9 cellular contexts compared by ENCODE assay signal in the genomic region with DNA sequence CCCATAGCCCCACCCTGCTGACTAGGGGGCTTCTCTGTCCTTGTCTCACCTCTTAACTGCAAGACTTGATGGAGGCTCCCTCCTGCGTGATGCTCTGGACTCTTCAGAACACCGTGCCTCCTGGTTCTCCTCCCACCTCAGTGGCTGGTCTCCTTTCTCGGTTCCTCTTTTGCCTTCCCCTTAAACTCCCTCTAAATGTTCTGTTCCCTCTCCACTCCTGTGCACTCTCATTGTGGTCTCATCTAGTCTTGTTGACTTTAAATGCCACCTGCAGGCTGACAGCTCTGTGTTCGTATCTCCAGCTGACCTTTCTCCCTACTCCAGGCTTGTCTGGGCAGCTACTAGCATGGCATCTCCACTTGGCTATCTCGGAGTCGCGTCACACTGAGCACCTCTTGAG. TPM values are rescaled to one million over a fixed set of nuclear protein-coding genes. Genes with fewer than 3 reads are reported as not detected.
DNase-seq lines count a peak whose midpoint lies in the region; ATAC-seq and TF ChIP-seq lines count a peak whose summit lies in the region.
"Had no signal": no experiment of that assay in that cellular context is flagged by ENCODE, and none has a peak within 500 bp of the region (broad histone marks: within the 10 kb centered on the region; RNA-seq: fewer than 3 reads in every experiment).

No MANE protein-coding gene starts in this region.

- H3K36me3 ChIP-seq in MM.1S (replicated peaks; ENCODE audit: insufficient read depth, low read length) (0 out of 2 replicates have a peak, but pooled peaks cover 3% of the 10 kb centered on the region), mucosa of descending colon (ENCODE audit: low read depth) (peaks cover 14% of the 10 kb centered on the region), tibial nerve (peaks cover 15 to 100% (median 58%) of the 10 kb centered on the region in 3 donors)

- TF ChIP-seq CTCF in MM.1S (IDR thresholded peaks at IDR 0.05; ENCODE audit: low read length) (peak; percentile 20), mucosa of descending colon (IDR thresholded peaks at IDR 0.05) (no peak), tibial nerve (IDR thresholded peaks at IDR 0.05) (no peak)

- no peak overlapping the region for H2AFZ ChIP-seq in MM.1S (ENCODE audit: low read length)

- 80 to 92% methylated on average over 7 of the region's 7 CpGs for WGBS in tibial nerve, 2 donors

- TF ChIP-seq EP300 in tibial nerve (IDR thresholded peaks at IDR 0.05), result no peak

- H3K4me3 ChIP-seq in MM.1S (ENCODE audit: low read length) (no peak overlapping the region), mucosa of descending colon (no peak overlapping the region), tibial nerve (no peak overlapping the region)

- H3K9me3 ChIP-seq in MM.1S (replicated peaks; ENCODE audit: insufficient read depth, low read length), result no peaks in the 10 kb centered on the region
- H3K9me3 ChIP-seq in mucosa of descending colon, result no peaks in the 10 kb centered on the region
- H3K9me3 ChIP-seq in tibial nerve, result no peaks in the 10 kb centered on the region

- TF ChIP-seq POLR2A in tibial nerve (IDR thresholded peaks at IDR 0.05), result no peak

- peak overlapping the region; percentile 10; the same call in 1 of the 2 replicates for H3K9ac ChIP-seq in MM.1S (ENCODE audit: low read length)

- H3F3A ChIP-seq in MM.1S (ENCODE audit: insufficient read depth, low read length), result peaks cover 3% of the 10 kb centered on the region; the same call in 1 of the 2 replicates

- H3K4me2 ChIP-seq in MM.1S (ENCODE audit: low read depth, low read length), result peak overlapping the region; percentile 37; the same call in 1 of the 2 replicates

- no peaks in the 10 kb centered on the region for H3K79me2 ChIP-seq in MM.1S (ENCODE audit: low read length)

- intact Hi-C loops in mucosa of descending colon (cut with DNase I, micrococcal nuclease), result no loop called here

- ATAC-seq in GM18907 (IDR thresholded peaks at IDR 0.05; ENCODE audit: unreplicated experiment) (peak; percentile 93), GM21786 (IDR thresholded peaks at IDR 0.05; ENCODE audit: unreplicated experiment) (peak; percentile 93), mucosa of descending colon (peak; percentile 72)

- H3K27me3 ChIP-seq in MM.1S (replicated peaks; ENCODE audit: insufficient read depth, low read length), result no peaks in the 10 kb centered on the region
- no peaks in the 10 kb centered on the region for H3K27me3 ChIP-seq in tibial nerve

- H4K20me1 ChIP-seq in MM.1S (ENCODE audit: insufficient read depth, low read length), result no peaks in the 10 kb centered on the region

- no peaks in the 10 kb centered on the region for H3K9me2 ChIP-seq in MM.1S (replicated peaks; ENCODE audit: insufficient read depth, low read length)

- DNase-seq in MM.1S (peak; percentile 23), mucosa of descending colon (peak in 1 of 3 donors; percentile 17), tibial nerve (ENCODE audit: low spot score in 2 of 2) (no peak), NCI-H1048 (lab: John Stamatoyannopoulos, UW) (no peak), anterior cingulate cortex (lab: John Stamatoyannopoulos, UW) (no peak)
- DNase-seq: mesendoderm, SW 1271 had no signal

- H3K27ac ChIP-seq in MM.1S (ENCODE audit: low read length) (peak overlapping the region; percentile 70; the same call in 1 of the 2 replicates), tibial nerve (no peak overlapping the region)

- H3K4me1 ChIP-seq in MM.1S (ENCODE audit: low read length), result peaks cover 22% of the 10 kb centered on the region
- H3K4me1 ChIP-seq in mucosa of descending colon (ENCODE audit: low read depth), result no peaks in the 10 kb centered on the region
- no peaks in the 10 kb centered on the region for H3K4me1 ChIP-seq in tibial nerve

RNA-seq across cellular contexts. Expression of a gene that starts 28.3 kb away (rescaled TPM):
- total RNA-seq in mucosa of descending colon, result 100 to 1,000 TPM; 403 to 547 (median 409) TPM
- 100 to 1,000 TPM; 506 to 690 (median 631) TPM for total RNA-seq in tibial nerve
